10 cellular contexts compared by ENCODE assay signal in the genomic region with DNA sequence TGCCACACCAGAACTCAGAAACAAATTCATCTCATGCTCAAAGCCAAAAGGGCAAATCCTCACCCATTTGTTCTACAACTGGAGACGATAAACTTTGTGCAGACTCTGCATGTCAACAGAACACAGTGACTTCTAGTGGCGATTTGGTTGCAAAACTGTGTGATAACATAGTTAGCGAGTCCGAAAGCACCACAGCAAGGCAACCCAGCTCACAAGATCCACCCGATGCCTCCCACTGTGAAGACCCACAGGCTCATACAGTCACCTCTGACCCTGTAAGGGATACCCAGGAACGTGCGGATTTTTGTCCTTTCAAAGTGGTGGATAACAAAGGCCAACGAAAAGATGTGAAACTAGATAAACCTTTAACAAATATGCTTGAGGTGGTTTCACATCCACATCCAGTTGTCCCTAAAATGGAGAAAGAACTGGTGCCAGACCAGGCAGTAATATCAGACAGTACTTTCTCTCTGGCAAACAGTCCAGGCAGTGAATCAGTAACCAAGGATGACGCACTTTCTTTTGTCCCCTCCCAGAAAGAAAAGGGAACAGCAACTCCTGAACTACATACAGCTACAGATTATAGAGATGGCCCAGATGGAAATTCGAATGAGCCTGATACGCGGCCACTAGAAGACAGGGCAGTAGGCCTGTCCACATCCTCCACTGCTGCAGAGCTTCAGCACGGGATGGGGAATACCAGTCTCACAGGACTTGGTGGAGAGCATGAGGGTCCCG.
A peak's percentile ranks its signal among the peaks of the same experiment; 100 is the strongest.
DNase-seq lines count a peak whose midpoint lies in the region; ATAC-seq, FAIRE-seq and TF ChIP-seq lines count a peak whose summit lies in the region.
"Had no signal": no experiment of that assay in that cellular context is flagged by ENCODE, and none has a peak within 500 bp of the region (broad histone marks: within the 10 kb centered on the region; RNA-seq: fewer than 3 reads in every experiment).

No MANE protein-coding gene starts in this region.

- no peaks in the 10 kb centered on the region for H3K27me3 ChIP-seq in skeletal muscle tissue (ENCODE audit: control insufficient read depth in 3 of 3, insufficient read depth in 3 of 3, low read length in 3 of 3)

- no peaks in the 10 kb centered on the region for H3K9me3 ChIP-seq in skeletal muscle tissue (ENCODE audit: control insufficient read depth in 3 of 3, low read length in 3 of 3)

- peaks cover 59% of the 10 kb centered on the region for H3K4me1 Mint-ChIP-seq in T-helper 2 cell treated with Interferon-gamma antibody and Interleukin-4, amounts not matched to agents 5 μg/mL and 100 μg/mL, for 36 hours (ENCODE audit: low read depth)

- POLR2A ChIA-PET in HEK293T (lab: Yijun Ruan, JAX) = no interaction called here

- CTCF ChIA-PET in HEK293T (lab: Yijun Ruan, JAX) = no interaction called here

- peak overlapping the region; percentile 89 for H3K4me3 Mint-ChIP-seq in T-helper 2 cell treated with Interferon-gamma antibody and Interleukin-4, amounts not matched to agents 5 μg/mL and 100 μg/mL, for 36 hours
- H3K4me3 Mint-ChIP-seq: mesothelial cell of epicardium had no signal

- H3K27me3 Mint-ChIP-seq in T-helper 2 cell treated with Interferon-gamma antibody and Interleukin-4, amounts not matched to agents 5 μg/mL and 100 μg/mL, for 36 hours (ENCODE audit: low read depth) = no peaks in the 10 kb centered on the region

- H3K4me3 ChIP-seq in skeletal muscle tissue (ENCODE audit: low read length in 3 of 3) = peak overlapping the region; percentile 57 to 86 (median 71)

- peak overlapping the region; percentile 97 for H3K27ac ChIP-seq in skeletal muscle tissue (ENCODE audit: low read depth, low read length)

- in situ Hi-C loops in KBM-7 (cut with MboI; ENCODE audit: low pct_unique_long_range_greater_than_20kb, low sequenced_read_pairs) = no loop called here

- no peaks in the 10 kb centered on the region for H3K9me3 Mint-ChIP-seq in T-helper 2 cell treated with Interferon-gamma antibody and Interleukin-4, amounts not matched to agents 5 μg/mL and 100 μg/mL, for 36 hours
- H3K9me3 Mint-ChIP-seq: mesothelial cell of epicardium had no signal

- peak; percentile 12 to 64 for ATAC-seq in left cardiac atrium
- ATAC-seq in GM21447 (IDR thresholded peaks at IDR 0.05; ENCODE audit: unreplicated experiment) = no peak

- no peak for DNase-seq in GM12892 (ENCODE audit: insufficient read length)
- DNase-seq in T-helper 2 cell treated with Interferon-gamma antibody and Interleukin-4, amounts not matched to agents 5 μg/mL and 100 μg/mL, for 36 hours (ENCODE audit: low spot score) = no peak
- peak; percentile 48 for DNase-seq in left cardiac atrium
- no peak for DNase-seq in SHP77 (lab: John Stamatoyannopoulos, UW)
- no peak for DNase-seq in KBM-7
- no peak for DNase-seq in HEK293T (ENCODE audit: extremely low spot score)
- DNase-seq: NCI-H1092 treated with DMSO at 0.1 percent for 48 hours had no signal

- peaks cover 58 to 66% (median 64%) of the 10 kb centered on the region in 3 donors for H3K4me1 ChIP-seq in skeletal muscle tissue (ENCODE audit: control insufficient read depth in 3 of 3, insufficient read depth in 3 of 3, low read length in 3 of 3)

- H3K36me3 ChIP-seq in skeletal muscle tissue (ENCODE audit: control insufficient read depth in 3 of 3, insufficient read depth in 3 of 3, low read length in 3 of 3) = peaks cover 0 to 2% (median 0%) of the 10 kb centered on the region in 3 donors

- H3K9ac ChIP-seq in skeletal muscle tissue (ENCODE audit: low read depth in 1 of 3, low read length in 3 of 3) = peak overlapping the region; percentile 46 to 74 (median 72)

- TF ChIP-seq POLR2A in GM12892 (IDR thresholded peaks at IDR 0.05; ENCODE audit: low read depth, low read length) = no peak

- peak; percentile 9 for FAIRE-seq in GM12892 (lab: Jason Lieb, UNC)

- H3K36me3 Mint-ChIP-seq in T-helper 2 cell treated with Interferon-gamma antibody and Interleukin-4, amounts not matched to agents 5 μg/mL and 100 μg/mL, for 36 hours (ENCODE audit: low read depth) = peaks cover 56% of the 10 kb centered on the region

- peak overlapping the region; percentile 96 for H3K27ac Mint-ChIP-seq in T-helper 2 cell treated with Interferon-gamma antibody and Interleukin-4, amounts not matched to agents 5 μg/mL and 100 μg/mL, for 36 hours
- H3K27ac Mint-ChIP-seq: mesothelial cell of epicardium had no signal

- intact Hi-C loops in left cardiac atrium (cut with DNase I) = loop anchor here in 1 of 2 donors (5.0 kb wide), 1 partner anchor 43 kb away; no protein-coding TSS in a partner anchor

TF ChIP-seq in HEK293T, 16 proteins besides CTCF, POLR2A, EP300 and RAD21:
- no peak for TF ChIP-seq FOXA1 (IDR thresholded peaks at IDR 0.05)
- no peak for TF ChIP-seq TARDBP (IDR thresholded peaks at IDR 0.05)
- no peak for TF ChIP-seq LEF1 (IDR thresholded peaks at IDR 0.05; ENCODE audit: borderline replicate concordance)
- TF ChIP-seq, protein P1, sequence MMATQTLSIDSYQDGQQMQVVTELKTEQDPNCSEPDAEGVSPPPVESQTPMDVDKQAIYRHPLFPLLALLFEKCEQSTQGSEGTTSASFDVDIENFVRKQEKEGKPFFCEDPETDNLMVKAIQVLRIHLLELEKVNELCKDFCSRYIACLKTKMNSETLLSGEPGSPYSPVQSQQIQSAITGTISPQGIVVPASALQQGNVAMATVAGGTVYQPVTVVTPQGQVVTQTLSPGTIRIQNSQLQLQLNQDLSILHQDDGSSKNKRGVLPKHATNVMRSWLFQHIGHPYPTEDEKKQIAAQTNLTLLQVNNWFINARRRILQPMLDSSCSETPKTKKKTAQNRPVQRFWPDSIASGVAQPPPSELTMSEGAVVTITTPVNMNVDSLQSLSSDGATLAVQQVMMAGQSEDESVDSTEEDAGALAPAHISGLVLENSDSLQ (IDR thresholded peaks at IDR 0.05) = no peak
- TF ChIP-seq ZNF384 (IDR thresholded peaks at IDR 0.05) = no peak
- no peak for TF ChIP-seq BHLHE40 (IDR thresholded peaks at IDR 0.05; ENCODE audit: borderline replicate concordance)
- TF ChIP-seq SUZ12 (IDR thresholded peaks at IDR 0.05) = no peak
- TF ChIP-seq CTBP1 (IDR thresholded peaks at IDR 0.05; ENCODE audit: borderline replicate concordance) = no peak
- no peak for TF ChIP-seq FOXM1 (IDR thresholded peaks at IDR 0.05; ENCODE audit: borderline replicate concordance)
- TF ChIP-seq L3MBTL2 (conservative IDR thresholded peaks at IDR 0.05) = no peak
- no peak for TF ChIP-seq ELF4 (IDR thresholded peaks at IDR 0.05)
- no peak for TF ChIP-seq SP1 (IDR thresholded peaks at IDR 0.05)
- no peak for TF ChIP-seq FOXK2 (IDR thresholded peaks at IDR 0.05)
- no peak for TF ChIP-seq NFRKB (IDR thresholded peaks at IDR 0.05)
- no peak for TF ChIP-seq HDGF (IDR thresholded peaks at IDR 0.05; ENCODE audit: borderline replicate concordance)
- TF ChIP-seq ARNT (IDR thresholded peaks at IDR 0.05) = no peak
